27 cellular contexts compared by ENCODE assay signal in genomic region chr6:147678256-147678655, GRCh38.
DNase-seq lines count a peak whose midpoint lies in the region; FAIRE-seq and TF ChIP-seq lines count a peak whose summit lies in the region.
"Had no signal": no experiment of that assay in that cellular context is flagged by ENCODE, and none has a peak within 500 bp of the region (broad histone marks: within the 10 kb centered on the region; RNA-seq: fewer than 3 reads in every experiment).

No MANE protein-coding gene starts in this region.

- BruUV-seq in A673 (replicated peaks; lab: Mats Ljungman, UMichigan): no TSS peak

- no peaks in the 10 kb centered on the region for H3K36me3 ChIP-seq in A673 (ENCODE audit: insufficient read depth, low read length, poor library complexity, severe bottlenecking)
- H3K36me3 ChIP-seq in HEK293 (ENCODE audit: control insufficient read depth in 2 of 2, insufficient read depth in 1 of 2, low read length in 2 of 2): no peaks in the 10 kb centered on the region
- H3K36me3 ChIP-seq: BE2C, BLaER1 had no signal

- H3K27me3 ChIP-seq in A673 (replicated peaks; ENCODE audit: insufficient read depth, low read depth, low read length, poor library complexity): no peaks in the 10 kb centered on the region
- H3K27me3 ChIP-seq: BE2C, BLaER1 had no signal

- CTCF ChIA-PET in A673 (lab: Charles Lee) (no interaction called here), HEK293 (lab: Yijun Ruan, JAX) (interaction anchor here (1.5 kb wide), 1 partner anchor 16 kb away, joined by 3 read pairs; no protein-coding TSS in a partner anchor)

- no peak for TF ChIP-seq CTCF in A673 (conservative IDR thresholded peaks at IDR 0.05; ENCODE audit: low read depth, low read length)
- no peak for TF ChIP-seq CTCF in HEK293 (tag by site-specific recombination; IDR thresholded peaks at IDR 0.05)
- TF ChIP-seq CTCF in nephron (IDR thresholded peaks at IDR 0.05; ENCODE audit: unreplicated experiment in 3 of 3): no peak

- H3K4me1 Mint-ChIP-seq in nephron: peaks cover 17% of the 10 kb centered on the region
- H3K4me1 Mint-ChIP-seq: CD14-positive monocyte; CD4-positive, alpha-beta memory T cell; CD4-positive, CD25-positive, alpha-beta regulatory T cell; CD8-positive, alpha-beta memory T cell had no signal

- H3K4me3 Mint-ChIP-seq in nephron: no peak overlapping the region
- H3K4me3 Mint-ChIP-seq: CD14-positive monocyte; CD4-positive, alpha-beta memory T cell; CD4-positive, CD25-positive, alpha-beta regulatory T cell; CD8-positive, alpha-beta memory T cell had no signal

- H3K36me3 Mint-ChIP-seq in nephron (ENCODE audit: low read depth): no peaks in the 10 kb centered on the region
- H3K36me3 Mint-ChIP-seq: CD14-positive monocyte; CD4-positive, alpha-beta memory T cell; CD4-positive, CD25-positive, alpha-beta regulatory T cell; CD8-positive, alpha-beta memory T cell had no signal

- peaks cover 41% of the 10 kb centered on the region for H3K4me1 ChIP-seq in A673 (ENCODE audit: insufficient read depth, low read length, poor library complexity, severe bottlenecking)
- peaks cover 5% of the 10 kb centered on the region; the same call in 1 of the 2 replicates for H3K4me1 ChIP-seq in HEK293 (ENCODE audit: control insufficient read depth, insufficient read depth, low read length)
- H3K4me1 ChIP-seq: BE2C, BLaER1 had no signal

- H3K9me3 ChIP-seq in A673 (ENCODE audit: low read depth, low read length, poor library complexity, severe bottlenecking) (no peaks in the 10 kb centered on the region), HEK293 (ENCODE audit: control insufficient read depth, insufficient read depth, low read depth, low read length) (no peaks in the 10 kb centered on the region)
- H3K9me3 ChIP-seq: BE2C, BLaER1 had no signal

- FAIRE-seq in endometrium (lab: Jason Lieb, UNC): peak; percentile 21
- FAIRE-seq: A204.1, GM12878, GM12892, GM18507 had no signal

- peak; percentile 68 for DNase-seq in A673 (ENCODE audit: low spot score)
- DNase-seq in islet precursor cell: no peak
- no peak for DNase-seq in activated T-cell treated with anti-CD3 and anti-CD28 coated beads for 4 hours
- no peak for DNase-seq in retina
- DNase-seq: 8988T; BE2C; C1 segment of cervical spinal cord; CD4-positive, alpha-beta memory T cell; CD4-positive, CD25-positive, alpha-beta regulatory T cell; CD8-positive, alpha-beta memory T cell; COR-L47; DMS 273 treated with DMSO at 0.1 percent for 48 hours; DMS153; DMS53; DMS79; DND-41; EL; GDM1 had no signal

- H3K27ac ChIP-seq in A673 (ENCODE audit: low read depth, low read length, poor library complexity, severe bottlenecking) (peak overlapping the region; percentile 84), HEK293 (ENCODE audit: extremely low read depth, low read depth, low read length) (no peak overlapping the region)
- H3K27ac ChIP-seq: BLaER1 had no signal

- H3K9me3 Mint-ChIP-seq in nephron: no peaks in the 10 kb centered on the region
- H3K9me3 Mint-ChIP-seq: CD8-positive, alpha-beta memory T cell had no signal

- H3K4me3 ChIP-seq in A673 (ENCODE audit: low read depth, low read length, poor library complexity, severe bottlenecking) (peak overlapping the region; percentile 20), HEK293 (ENCODE audit: low read depth, low read length) (no peak overlapping the region)
- H3K4me3 ChIP-seq: BLaER1, GM12878 had no signal

- POLR2A ChIA-PET in A673 (lab: Charles Lee; ENCODE audit: low non-redundant PET): no interaction called here
- POLR2A ChIA-PET in HEK293 (lab: Yijun Ruan, JAX): no interaction called here

- intact Hi-C loops in A673 (cut with micrococcal nuclease; ENCODE audit: unreplicated experiment): loop anchor here (5.0 kb wide), 3 partner anchors 104 to 189 kb away; partner anchors contain the start of gene SAMD5

- H3K27ac Mint-ChIP-seq in nephron: peak overlapping the region; percentile 28 to 62 (median 29)
- H3K27ac Mint-ChIP-seq: CD14-positive monocyte; CD4-positive, alpha-beta memory T cell; CD4-positive, CD25-positive, alpha-beta regulatory T cell; CD8-positive, alpha-beta memory T cell had no signal

- peaks cover 5% of the 10 kb centered on the region for H3K27me3 Mint-ChIP-seq in nephron (ENCODE audit: low read depth)
- H3K27me3 Mint-ChIP-seq: CD4-positive, CD25-positive, alpha-beta regulatory T cell had no signal

TF ChIP-seq in HEK293, 187 proteins besides CTCF, POLR2A, EP300 and RAD21:
- TF ChIP-seq ZBTB44 (tag by site-specific recombination; IDR thresholded peaks at IDR 0.05) (0 out of 2 replicates have a peak, but pooled peaks have one; percentile 11), MEIS1 (CRISPR knock-in tag; IDR thresholded peaks at IDR 0.05; ENCODE audit: borderline replicate concordance) (no peak), OVOL3 (tag by site-specific recombination; IDR thresholded peaks at IDR 0.05) (no peak), ZNF645 (tag by site-specific recombination; IDR thresholded peaks at IDR 0.05) (no peak)
